9 cellular contexts compared by ENCODE assay signal in genomic region chr5:95960802-95961616, GRCh38. TPM values are rescaled to one million over a fixed set of nuclear protein-coding genes. Genes with fewer than 3 reads are reported as not detected.
DNase-seq lines count a peak whose midpoint lies in the region; ATAC-seq, FAIRE-seq and TF ChIP-seq lines count a peak whose summit lies in the region.
"Had no signal": no experiment of that assay in that cellular context is flagged by ENCODE, and none has a peak within 500 bp of the region (broad histone marks: within the 10 kb centered on the region; RNA-seq: fewer than 3 reads in every experiment).

No MANE protein-coding gene starts in this region.

- H3K36me3 Mint-ChIP-seq in activated CD4-positive, alpha-beta memory T cell treated with anti-CD3 and anti-CD28 coated beads, Interleukin-2, amount 10 ng/mL, durations not matched to agents 7 days and 5 days (ENCODE audit: low read depth) = peaks cover 18% of the 10 kb centered on the region

- POLR2A ChIA-PET in AG04449 (lab: Yijun Ruan, JAX) = interaction anchor here (0.6 to 1.7 kb wide), 5 partner anchors 29 to 266 kb away, joined by 3 to 5 read pairs (median 3); no protein-coding TSS in a partner anchor
- POLR2A ChIA-PET in activated CD4-positive, alpha-beta memory T cell treated with anti-CD3 and anti-CD28 coated beads, Interleukin-2, amount 10 ng/mL, durations not matched to agents 7 days and 5 days (lab: Charles Lee) = interaction anchor here (1.0 to 5.3 kb wide), 16 partner anchors 9 to 701 kb away, joined by 3 to 31 read pairs (median 7); partner anchors contain the start of genes CAST, GLRX and RFESD

- H3K4me3 Mint-ChIP-seq in activated CD4-positive, alpha-beta memory T cell treated with anti-CD3 and anti-CD28 coated beads, Interleukin-2, amount 10 ng/mL, durations not matched to agents 7 days and 5 days = peak overlapping the region; percentile 95

- FAIRE-seq in GM18507 (lab: Jason Lieb, UNC) = peak; percentile 33
- FAIRE-seq: TTC549 had no signal

- peak overlapping the region; percentile 92 for H3K4me3 ChIP-seq in AG04449 (ENCODE audit: low read depth, low read length)

- DNase-seq in AG04449 (ENCODE audit: low read depth, low spot score) = no peak
- peak; percentile 51 for DNase-seq in GM18507 (ENCODE audit: extremely low spot score, insufficient read length, low read depth)
- peak; percentile 27 to 60 for DNase-seq in NCI-H446 (lab: John Stamatoyannopoulos, UW)
- DNase-seq in activated CD4-positive, alpha-beta memory T cell treated with anti-CD3 and anti-CD28 coated beads, Interleukin-2, amount 10 ng/mL, durations not matched to agents 7 days and 5 days = peak; percentile 82
- peak; percentile 60 for DNase-seq in effector CD4-positive, alpha-beta T cell
- peak; percentile 89 to 90 for DNase-seq in lung microvascular endothelial cell (ENCODE audit: low read depth in 2 of 2)
- peak; percentile 21 to 69 (median 45) for DNase-seq in stimulated activated CD4-positive, alpha-beta T cell treated with anti-CD3 and anti-CD28 coated beads, TNF-alpha, amount 100 ng/mL, for 1 hour (ENCODE audit: low read depth in 3 of 3, low spot score in 1 of 3)

- CTCF ChIA-PET in AG04449 (lab: Yijun Ruan, JAX) = interaction anchor here (0.7 to 7.5 kb wide), 15 partner anchors 10 to 375 kb away, joined by 3 to 43 read pairs (median 3); no protein-coding TSS in a partner anchor
- CTCF ChIA-PET in activated CD4-positive, alpha-beta memory T cell treated with anti-CD3 and anti-CD28 coated beads, Interleukin-2, amount 10 ng/mL, durations not matched to agents 7 days and 5 days (lab: Charles Lee) = interaction anchor here (0.6 to 5.6 kb wide), 15 partner anchors 10 to 641 kb away, joined by 3 to 30 read pairs (median 3); no protein-coding TSS in a partner anchor

- no peaks in the 10 kb centered on the region for H3K9me3 Mint-ChIP-seq in activated CD4-positive, alpha-beta memory T cell treated with anti-CD3 and anti-CD28 coated beads, Interleukin-2, amount 10 ng/mL, durations not matched to agents 7 days and 5 days

- H3K27ac Mint-ChIP-seq in activated CD4-positive, alpha-beta memory T cell treated with anti-CD3 and anti-CD28 coated beads, Interleukin-2, amount 10 ng/mL, durations not matched to agents 7 days and 5 days = peak overlapping the region; percentile 98

- ATAC-seq in HG03025 (IDR thresholded peaks at IDR 0.05; ENCODE audit: low FRiP score, unreplicated experiment) = peak; percentile 55

- peak; percentile 74 for TF ChIP-seq CTCF in AG04449 (IDR thresholded peaks at IDR 0.05; ENCODE audit: insufficient read depth, low read length, missing control alignments)

- peaks cover 68% of the 10 kb centered on the region for H3K4me1 Mint-ChIP-seq in activated CD4-positive, alpha-beta memory T cell treated with anti-CD3 and anti-CD28 coated beads, Interleukin-2, amount 10 ng/mL, durations not matched to agents 7 days and 5 days

- H3K27me3 Mint-ChIP-seq in activated CD4-positive, alpha-beta memory T cell treated with anti-CD3 and anti-CD28 coated beads, Interleukin-2, amount 10 ng/mL, durations not matched to agents 7 days and 5 days = no peaks in the 10 kb centered on the region

RNA-seq across cellular contexts. Expression of gene ELL2, which starts 0.6 kb away (rescaled TPM):
- 10 to 100 TPM; 54.4 to 59.0 TPM for total RNA-seq in activated CD4-positive, alpha-beta memory T cell treated with anti-CD3 and anti-CD28 coated beads, Interleukin-2, amount 10 ng/mL, durations not matched to agents 7 days and 5 days
- total RNA-seq in lung microvascular endothelial cell = 6.3 and 11.7 TPM in 2 replicates
